Comparison of ENCODE assay signal across 8 cellular contexts in the genomic region with DNA sequence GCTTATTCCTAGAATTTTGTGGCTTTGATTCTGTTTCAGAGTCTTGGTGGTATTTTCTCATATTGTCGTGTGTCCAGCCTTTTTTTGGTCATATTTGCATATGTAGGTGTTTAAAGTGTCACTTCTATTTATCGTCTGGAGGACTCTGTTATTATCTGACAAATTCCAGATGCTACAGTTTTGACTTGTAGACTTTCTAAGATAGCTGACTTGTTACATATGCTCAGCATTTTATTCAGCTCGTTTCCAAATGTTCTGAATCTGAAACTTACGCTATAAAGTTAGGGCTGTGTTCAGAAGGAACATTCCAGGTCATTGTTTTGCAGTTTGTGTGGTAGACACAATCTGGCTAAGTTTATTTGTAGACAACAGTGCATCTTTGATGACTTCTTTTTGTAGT. TPM values are rescaled to one million over a fixed set of nuclear protein-coding genes. Genes with fewer than 3 reads are reported as not detected.
DNase-seq lines count a peak whose midpoint lies in the region; ATAC-seq and TF ChIP-seq lines count a peak whose summit lies in the region.

No MANE protein-coding gene starts in this region.

- peak overlapping the region; percentile 76 for H3K4me3 ChIP-seq in A673 (ENCODE audit: low read depth, low read length, poor library complexity, severe bottlenecking)
- H3K4me3 ChIP-seq in HUES64 (ENCODE audit: low read length) = peak overlapping the region; percentile 89
- H3K4me3 ChIP-seq in mucosa of stomach (ENCODE audit: low read length) = no peak overlapping the region

- H3K9me3 ChIP-seq in A673 (ENCODE audit: low read depth, low read length, poor library complexity, severe bottlenecking) (no peaks in the 10 kb centered on the region), HUES64 (ENCODE audit: insufficient read depth, low read depth, low read length) (no peaks in the 10 kb centered on the region), mucosa of stomach (ENCODE audit: control insufficient read depth, low read length) (no peaks in the 10 kb centered on the region)

- no peaks in the 10 kb centered on the region for H3K27me3 ChIP-seq in A673 (replicated peaks; ENCODE audit: insufficient read depth, low read depth, low read length, poor library complexity)
- H3K27me3 ChIP-seq in HUES64 (ENCODE audit: insufficient read depth, low read length) = no peaks in the 10 kb centered on the region
- no peaks in the 10 kb centered on the region for H3K27me3 ChIP-seq in mucosa of stomach (ENCODE audit: control insufficient read depth, insufficient read depth, low read length)

- POLR2A ChIA-PET in A673 (lab: Charles Lee; ENCODE audit: low non-redundant PET) = no interaction called here

- no peak for DNase-seq in A673 (ENCODE audit: low spot score)
- no peak for DNase-seq in caudate nucleus (lab: John Stamatoyannopoulos, UW)
- no peak for DNase-seq in retina
- DNase-seq in dedifferentiated amniotic fluid mesenchymal stem cell (ENCODE audit: extremely low spot score) = no peak
- DNase-seq in activated CD4-positive, alpha-beta T cell treated with anti-CD3 and anti-CD28 coated beads for 1 hour = no peak

- CTCF ChIA-PET in A673 (lab: Charles Lee) = no interaction called here

- TF ChIP-seq CTCF in A673 (conservative IDR thresholded peaks at IDR 0.05; ENCODE audit: low read depth, low read length) = no peak

- H3K4me1 ChIP-seq in A673 (ENCODE audit: insufficient read depth, low read length, poor library complexity, severe bottlenecking) (peaks cover 17% of the 10 kb centered on the region), HUES64 (ENCODE audit: insufficient read depth, low read length) (peaks cover 23% of the 10 kb centered on the region), mucosa of stomach (ENCODE audit: control insufficient read depth, insufficient read depth, low read length) (peaks cover 9% of the 10 kb centered on the region)

- no TSS peak for BruUV-seq in A673 (replicated peaks; lab: Mats Ljungman, UMichigan)

- H3K9ac ChIP-seq in HUES64 (ENCODE audit: low read depth, low read length) (peak overlapping the region; percentile 94; the same call in 1 of the 2 replicates), mucosa of stomach (ENCODE audit: low read length) (peak overlapping the region; percentile 1)

- H3K36me3 ChIP-seq in A673 (ENCODE audit: insufficient read depth, low read length, poor library complexity, severe bottlenecking) (peaks cover 21% of the 10 kb centered on the region), HUES64 (ENCODE audit: insufficient read depth, low read length) (peaks cover 53% of the 10 kb centered on the region), mucosa of stomach (ENCODE audit: control insufficient read depth, insufficient read depth, low read length) (no peaks in the 10 kb centered on the region)

- H3K27ac ChIP-seq in A673 (ENCODE audit: low read depth, low read length, poor library complexity, severe bottlenecking) = no peak overlapping the region
- H3K27ac ChIP-seq in HUES64 (ENCODE audit: low read depth, low read length) = no peak overlapping the region
- H3K27ac ChIP-seq in caudate nucleus (ENCODE audit: low read depth, low read length) = peak overlapping the region; percentile 18

- no peak for ATAC-seq in HG03565 (IDR thresholded peaks at IDR 0.05; ENCODE audit: unreplicated experiment)

- WGBS in HUES64 = 50% methylated on average over 4 of the region's 4 CpGs

- intact Hi-C loops in A673 (cut with micrococcal nuclease; ENCODE audit: unreplicated experiment) = loop anchor here (5.0 kb wide), 1 partner anchor 49 kb away; no protein-coding TSS in a partner anchor

RNA-seq across cellular contexts. Expression of gene PPP4R2, which starts 1.9 kb away (rescaled TPM):
- total RNA-seq in A673 (2021) = 41.4 and 51.0 TPM in 2 replicates
- polyA plus RNA-seq in HUES64 (2013, experiment 1 of 2) = 74.7 TPM
- polyA plus RNA-seq in HUES64 (2013, experiment 2 of 2) = 68.5 TPM
